ENCODE assay signal across 17 cellular contexts in genomic region chr2:9480157-9480556, GRCh38.
"Had no signal": no experiment of that assay in that cellular context is flagged by ENCODE, and none has a peak within 500 bp of the region (broad histone marks: within the 10 kb centered on the region; RNA-seq: fewer than 3 reads in every experiment).

No MANE protein-coding gene starts in this region.

- H3K27ac Mint-ChIP-seq: activated T-helper 1 cell treated with anti-CD3 and anti-CD28 coated beads, Interleukin-12 subunit alpha, Interleukin-12 subunit beta, Interleukin-2, Interleukin-4 antibody, amounts not matched to agents 30 ng/mL and 10 ng/mL and 1 ng/mL, durations not matched to agents 14 hours and 24 hours and 36 hours; endodermal cell had no signal

- H3K4me3 Mint-ChIP-seq: activated T-helper 1 cell treated with anti-CD3 and anti-CD28 coated beads, Interleukin-12 subunit alpha, Interleukin-12 subunit beta, Interleukin-2, Interleukin-4 antibody, amounts not matched to agents 30 ng/mL and 10 ng/mL and 1 ng/mL, durations not matched to agents 14 hours and 24 hours and 36 hours; endodermal cell; T-cell had no signal

- H3K27me3 Mint-ChIP-seq: T-cell had no signal

- H3K9me3 Mint-ChIP-seq: T-cell had no signal

- ATAC-seq: gastrocnemius medialis, heart right ventricle, left colon, sciatic nerve, T-cell had no signal

- H3K27ac ChIP-seq: adrenal gland, heart right ventricle, transverse colon had no signal

- H3K9me3 ChIP-seq: adrenal gland, gastrocnemius medialis, heart right ventricle, transverse colon had no signal

- DNase-seq: activated CD4-positive, alpha-beta T cell treated with anti-CD3 and anti-CD28 coated beads, Interleukin-2, amount 50 U/mL, for 48 hours; activated CD4-positive, CD25-positive, alpha-beta regulatory T cell treated with anti-CD3 and anti-CD28 coated beads, Interleukin-2, amount 50 U/mL, for 72 hours; activated CD8-positive, alpha-beta memory T cell treated with anti-CD3 and anti-CD28 coated beads, Interleukin-2, amount 50 U/mL, for 48 hours; activated naive CD4-positive, alpha-beta T cell; adrenal gland; endodermal cell; gastrocnemius medialis; heart right ventricle; left colon; midbrain; T-cell; T1000; transverse colon had no signal

- H3K4me3 ChIP-seq: adrenal gland, cardiac muscle cell, gastrocnemius medialis, heart right ventricle, lung, transverse colon had no signal
